7 cellular contexts compared by ENCODE assay signal in the genomic region with DNA sequence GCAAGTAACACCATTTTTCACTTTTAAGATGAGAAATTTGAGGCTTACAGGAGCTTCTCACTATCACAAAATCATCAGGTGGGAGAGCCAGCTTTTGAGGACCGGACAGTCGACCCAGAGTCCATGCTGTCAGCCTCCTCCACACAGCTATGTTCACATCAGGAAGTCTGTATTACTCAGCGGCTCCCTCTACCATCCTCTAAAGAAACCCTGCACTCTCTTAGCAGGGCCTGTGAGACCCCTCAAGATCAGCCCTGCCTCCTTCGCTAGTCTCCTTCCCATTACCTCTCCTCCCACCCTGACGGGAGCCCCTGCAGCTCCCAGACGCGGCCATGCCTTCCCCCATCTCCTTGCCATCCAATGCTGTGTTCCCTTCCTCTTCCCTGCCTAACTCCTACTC. TPM values are rescaled to one million over a fixed set of nuclear protein-coding genes. Genes with fewer than 3 reads are reported as not detected.
DNase-seq lines count a peak whose midpoint lies in the region; ATAC-seq, FAIRE-seq and TF ChIP-seq lines count a peak whose summit lies in the region.
"Not testable (repeated sequence)": the region's sequence is repeated elsewhere in the genome, so short reads cannot be mapped to it uniquely, and the experiment has no call there.

No MANE protein-coding gene starts in this region.

- not testable (repeated sequence) for H3K79me2 ChIP-seq in GM23338 (replicated peaks; ENCODE audit: insufficient read depth); Loucy (ENCODE audit: insufficient read depth, low read length); PC-3 (ENCODE audit: low read length); H1 (ENCODE audit: control insufficient read depth in 1 of 2, insufficient read depth in 2 of 2, low read length in 2 of 2); neural progenitor cell (ENCODE audit: low read depth)

- not testable (repeated sequence) for H3K27me3 ChIP-seq in GM23338 (ENCODE audit: insufficient read depth); Loucy (ENCODE audit: insufficient read depth, low read length, poor library complexity, severe bottlenecking); PC-3 (ENCODE audit: low read length); H1 (replicated peaks in 1 of 4; ENCODE audit: control insufficient read depth in 3 of 4, extremely low read depth in 1 of 4, insufficient read depth in 3 of 4, low read length in 3 of 4); neural progenitor cell

- not testable (repeated sequence) for H3K14ac ChIP-seq in H1 (ENCODE audit: insufficient read length)

- CTCF ChIA-PET in PC-3 (lab: Charles Lee) = not testable (repeated sequence)
- CTCF ChIA-PET in H1 (lab: Charles Lee; ENCODE audit: partially characterized antibody) = interaction anchor here (0.9 to 1.4 kb wide), 4 partner anchors 33 to 307 kb away, joined by 3 to 6 read pairs (median 4); no protein-coding TSS in a partner anchor

- H3K4me3 ChIP-seq in GM23338; Loucy (ENCODE audit: low read length, poor library complexity, severe bottlenecking); PC-3 (ENCODE audit: low read length); H1 (ENCODE audit: extremely low read depth in 1 of 4, insufficient read depth in 2 of 4, low read depth in 3 of 4, low read length in 4 of 4); neural progenitor cell: not testable (repeated sequence)

- 69% methylated on average over 7 of the region's 7 CpGs; no CpG with 5 or more reads in 1 of the 2 experiments for WGBS in H1 (ENCODE audit: extremely low coverage in 1 of 2, insufficient coverage in 1 of 2, insufficient read length in 1 of 2, insufficient replicate concordance in 2 of 2, low coverage in 1 of 2, low lambda C conversion rate in 2 of 2, missing lambda C conversion rate in 1 of 2), 2 experiments

- BruUV-seq in PC-3 (replicated peaks; lab: Mats Ljungman, UMichigan) = not testable (repeated sequence)

- not testable (repeated sequence) for H2BK12ac ChIP-seq in H1 (ENCODE audit: low read depth, low read length)

- H3K18ac ChIP-seq in H1 (ENCODE audit: extremely low read depth, low read length) = not testable (repeated sequence)

- TF ChIP-seq EP300 in H1 (IDR thresholded peaks at IDR 0.05; ENCODE audit: borderline replicate concordance in 1 of 2, low read depth in 2 of 2, low read length in 2 of 2) = not testable (repeated sequence)

- H3K27ac Mint-ChIP-seq in GM23338 = not testable (repeated sequence)
- peak overlapping the region; percentile 81 for H3K27ac Mint-ChIP-seq in neural progenitor cell

- not testable (repeated sequence) for TF ChIP-seq POLR2A in H1 (IDR thresholded peaks at IDR 0.05; ENCODE audit: control extremely low read depth in 1 of 2, low read depth in 2 of 2, low read length in 2 of 2)

- not testable (repeated sequence) for H4K5ac ChIP-seq in H1 (ENCODE audit: insufficient read length, low read depth, low read length)

- H3K4me3 Mint-ChIP-seq in GM23338, neural progenitor cell: not testable (repeated sequence)

- not testable (repeated sequence) for H2BK15ac ChIP-seq in H1 (ENCODE audit: low read length)

- H4K8ac ChIP-seq in H1 (ENCODE audit: extremely low read depth, insufficient read depth, low read length) = not testable (repeated sequence)

- H3K23ac ChIP-seq in H1 (ENCODE audit: insufficient read length) = not testable (repeated sequence)

- not testable (repeated sequence) for H3K27me3 Mint-ChIP-seq in GM23338 (ENCODE audit: insufficient read depth, low read depth, poor library complexity); neural progenitor cell (ENCODE audit: insufficient read depth, low read depth)

- H3K9me3 ChIP-seq in Loucy (ENCODE audit: insufficient read depth, low read depth, low read length); PC-3 (ENCODE audit: low read length); H1 (ENCODE audit: insufficient read depth in 2 of 2, low read depth in 1 of 2, low read length in 1 of 2); neural progenitor cell (ENCODE audit: low read depth): not testable (repeated sequence)

- not testable (repeated sequence) for H2BK120ac ChIP-seq in H1 (replicated peaks; ENCODE audit: low read depth, low read length)

- not testable (repeated sequence) for H3K79me1 ChIP-seq in H1 (ENCODE audit: low read depth, low read length)

- not testable (repeated sequence) for H3K56ac ChIP-seq in H1 (replicated peaks; ENCODE audit: insufficient read length, low read depth, low read length)

- TF ChIP-seq CTCF in GM23338 (conservative IDR thresholded peaks at IDR 0.05; ENCODE audit: low read depth in 2 of 2) (peak in 1 of 2 experiments; percentile 27; a peak in 2 of 4 replicates), Loucy (conservative IDR thresholded peaks at IDR 0.05; ENCODE audit: low read length) (0 out of 2 replicates have a peak, but pooled peaks have one; percentile 18), VCaP (conservative IDR thresholded peaks at IDR 0.05) (0 out of 2 replicates have a peak, but pooled peaks have one; percentile 6)
- not testable (repeated sequence) for TF ChIP-seq CTCF in PC-3 (conservative IDR thresholded peaks at IDR 0.05; ENCODE audit: low read depth, low read length); H1 (IDR thresholded peaks at IDR 0.05; ENCODE audit: control extremely low read depth in 1 of 3, insufficient read depth in 1 of 3, low read depth in 1 of 3, low read length in 3 of 3); neural progenitor cell (IDR thresholded peaks at IDR 0.05)

- H3K36me3 ChIP-seq in GM23338 (ENCODE audit: insufficient read depth); Loucy (ENCODE audit: insufficient read depth, low read length); PC-3 (ENCODE audit: low read depth, low read length); H1 (ENCODE audit: control insufficient read depth in 2 of 4, insufficient read depth in 4 of 4, low read length in 3 of 4); neural progenitor cell: not testable (repeated sequence)

- H3K9me2 ChIP-seq in GM23338 (ENCODE audit: insufficient read depth); Loucy (replicated peaks; ENCODE audit: low read depth, low read length); PC-3 (replicated peaks; ENCODE audit: low read length): not testable (repeated sequence)

- H3F3A ChIP-seq in GM23338 (replicated peaks; ENCODE audit: low read depth); Loucy (ENCODE audit: low read depth); PC-3 (ENCODE audit: low read length, unreplicated experiment); neural progenitor cell (ENCODE audit: low read depth): not testable (repeated sequence)

- ATAC-seq in GM23338 (peak; percentile 89), PC-3 (peak; percentile 42)

- not testable (repeated sequence) for TF ChIP-seq RAD21 in H1 (IDR thresholded peaks at IDR 0.05 in 1 of 2, conservative IDR thresholded peaks at IDR 0.05 in 1 of 2; ENCODE audit: low read depth in 2 of 2, low read length in 2 of 2)

- H4K20me1 ChIP-seq in GM23338 (replicated peaks; ENCODE audit: insufficient read depth); Loucy (ENCODE audit: insufficient read depth, low read length, poor library complexity, severe bottlenecking); PC-3 (ENCODE audit: low read length); H1 (replicated peaks in 1 of 2; ENCODE audit: control insufficient read depth in 1 of 2, insufficient read depth in 2 of 2, low read length in 2 of 2); neural progenitor cell (ENCODE audit: low read depth): not testable (repeated sequence)

- H3K4ac ChIP-seq in H1 (replicated peaks; ENCODE audit: insufficient read length, low read depth, low read length) = not testable (repeated sequence)

- not testable (repeated sequence) for FAIRE-seq in H1 (lab: Jason Lieb, UNC)

- not testable (repeated sequence) for H2AK5ac ChIP-seq in H1 (ENCODE audit: low read depth, low read length)

- not testable (repeated sequence) for H3K4me1 ChIP-seq in GM23338 (ENCODE audit: insufficient read depth); Loucy (ENCODE audit: insufficient read depth, low read length, poor library complexity, severe bottlenecking); PC-3 (ENCODE audit: insufficient read depth, low read length); H1 (replicated peaks in 1 of 4; ENCODE audit: control insufficient read depth in 3 of 4, insufficient read depth in 4 of 4, low read length in 3 of 4); neural progenitor cell

- H3K23me2 ChIP-seq in H1 (ENCODE audit: low read depth, low read length) = not testable (repeated sequence)

- POLR2A ChIA-PET in PC-3 (lab: Charles Lee; ENCODE audit: unreplicated experiment); H1 (lab: Charles Lee; ENCODE audit: partially characterized antibody): not testable (repeated sequence)

- intact Hi-C loops in PC-3 (cut with micrococcal nuclease) = loop anchor here (5.0 kb wide), 1 partner anchor 400 kb away; the partner anchor contains the start of gene DHRS12

- H2BK20ac ChIP-seq in H1 (ENCODE audit: low read length) = not testable (repeated sequence)

- not testable (repeated sequence) for H3K4me2 ChIP-seq in GM23338; Loucy (ENCODE audit: low read depth, low read length, poor library complexity, severe bottlenecking); PC-3 (ENCODE audit: low read length); H1 (ENCODE audit: insufficient read depth in 1 of 2, low read depth in 2 of 2, low read length in 2 of 2); neural progenitor cell

- not testable (repeated sequence) for H3K36me3 Mint-ChIP-seq in GM23338 (ENCODE audit: low read depth); neural progenitor cell

- DNase-seq in GM23338 (ENCODE audit: low spot score) (peak; percentile 2), iPS-NIHi11 (ENCODE audit: low spot score) (peak; percentile 17)
- DNase-seq in PC-3; H1 (ENCODE audit: low read depth in 1 of 2, low spot score in 2 of 2); neural progenitor cell (ENCODE audit: low spot score): not testable (repeated sequence)

- not testable (repeated sequence) for H3K9me3 Mint-ChIP-seq in GM23338, neural progenitor cell

- not testable (repeated sequence) for H3K4me1 Mint-ChIP-seq in GM23338
- peaks cover 18% of the 10 kb centered on the region for H3K4me1 Mint-ChIP-seq in neural progenitor cell

- not testable (repeated sequence) for H3K27ac ChIP-seq in GM23338 (ENCODE audit: low read depth); PC-3 (ENCODE audit: low read length); VCaP; H1 (ENCODE audit: low read depth, low read length); neural progenitor cell

- H2AFZ ChIP-seq in GM23338 (peak overlapping the region; percentile 94), Loucy (ENCODE audit: low read length) (peak overlapping the region; percentile 76; the same call in 1 of the 2 replicates), H1 (ENCODE audit: low read length) (peak overlapping the region; percentile 83), neural progenitor cell (replicated peaks) (peak overlapping the region; percentile 68)
- H2AFZ ChIP-seq in PC-3 (ENCODE audit: low read length) = not testable (repeated sequence)

- not testable (repeated sequence) for H4K91ac ChIP-seq in H1 (replicated peaks; ENCODE audit: insufficient read length, low read length)

- not testable (repeated sequence) for H3K9ac ChIP-seq in Loucy (ENCODE audit: low read depth, low read length, poor library complexity, severe bottlenecking); PC-3 (ENCODE audit: low read length); H1 (replicated peaks in 1 of 4; ENCODE audit: extremely low read depth in 1 of 4, low read depth in 3 of 4, low read length in 3 of 4); neural progenitor cell

- H2BK5ac ChIP-seq in H1 (ENCODE audit: low read depth, low read length) = not testable (repeated sequence)

RNA-seq across cellular contexts. Expression of gene NEK3, which starts 43.1 kb away (rescaled TPM):
- 26.6 and 26.7 TPM in 2 replicates for total RNA-seq in GM23338 (2014; rRNA removed; shearing (Covaris generic))
- polyA plus RNA-seq in GM23338 (2016; fragmentation: Nextera tagmentation; extraction: Ambion mirVana) (26.8 and 27.9 TPM in 2 replicates), H1 (2011; rRNA removed) (9.0 and 11.4 TPM in 2 replicates)
- total RNA-seq in PC-3 (2014; rRNA removed) (3.9 and 6.9 TPM in 2 replicates), neural progenitor cell (ENCODE audit: low replicate concordance) (24.9 and 38.4 TPM in 2 replicates)
- total RNA-seq in H1 (2021; fragmentation: NEBNext Ultra II Directional; extraction: Animal tissue kit (Norgen Biotek cat#: 25700)) = 24.5 and 26.0 TPM in 2 replicates
- polyA plus RNA-seq in H1 (2011; cell fraction: cytosol; rRNA removed) = 20.5 TPM
- 5.7 TPM for polyA plus RNA-seq in H1 (2011; cell fraction: nucleus; rRNA removed)
- 12.2 to 16.2 TPM (median 12.7 TPM) in 4 replicates for polyA plus RNA-seq in H1 (2012, experiment 1 of 2)
- polyA plus RNA-seq in H1 (2012, experiment 2 of 2) = 1.3 TPM
- 44.5 TPM for polyA plus RNA-seq in H1 (2013, experiment 1 of 2)
- 41.8 TPM for polyA plus RNA-seq in H1 (2013, experiment 2 of 2)
- 5.6 and 5.9 TPM in 2 replicates for polyA minus RNA-seq in H1 (2011; rRNA and poly(A)+ RNA removed)
- 10.2 TPM for polyA minus RNA-seq in H1 (2011; cell fraction: cytosol; rRNA and poly(A)+ RNA removed)
- polyA minus RNA-seq in H1 (2011; cell fraction: nucleus; rRNA and poly(A)+ RNA removed) = 10.4 TPM
